In genomic region chr21:41669533-41669830, GRCh38 we compare ENCODE assay signal across 24 cellular contexts.
"Had no signal": no experiment of that assay in that cellular context is flagged by ENCODE, and none has a peak within 500 bp of the region (broad histone marks: within the 10 kb centered on the region; RNA-seq: fewer than 3 reads in every experiment).

No MANE protein-coding gene starts in this region.

- DNase-seq: activated CD4-positive, alpha-beta T cell treated with anti-CD3 and anti-CD28 coated beads, Interleukin-2, amount 10 ng/mL, durations not matched to agents 7 days and 5 days; activated T-cell treated with anti-CD3 and anti-CD28 coated beads, Interleukin-2, amount 50 U/mL, for 1 hour; brain microvascular endothelial cell; central memory CD4-positive, alpha-beta T cell; dermis blood vessel endothelial cell; effector CD8-positive, alpha-beta T cell; kidney; naive B cell; ovary; stimulated activated CD4-positive, alpha-beta T cell treated with anti-CD3 and anti-CD28 coated beads, Interleukin-2, amount 100 ng/mL, for 24 hours; stomach; transverse colon had no signal

- H3K27me3 Mint-ChIP-seq: activated CD4-positive, alpha-beta T cell treated with anti-CD3 and anti-CD28 coated beads, Interleukin-2, amount 10 ng/mL, durations not matched to agents 7 days and 5 days had no signal

- H3K27ac ChIP-seq: ascending aorta, brain microvascular endothelial cell, ovary, prostate gland, right atrium auricular region, stomach, suprapubic skin, transverse colon, vagina, VCaP had no signal

- H3K4me3 Mint-ChIP-seq: activated CD4-positive, alpha-beta T cell treated with anti-CD3 and anti-CD28 coated beads, Interleukin-2, amount 10 ng/mL, durations not matched to agents 7 days and 5 days; naive B cell; stimulated activated effector memory CD8-positive, alpha-beta T cell treated with anti-CD3 and anti-CD28 coated beads, Interleukin-12 subunit alpha, Interleukin-12 subunit beta, amount 100 ng/mL, for 72 hours; T-helper 2 cell treated with Interferon-gamma antibody and Interleukin-4, amounts not matched to agents 5 μg/mL and 100 μg/mL, for 36 hours had no signal

- H3K36me3 ChIP-seq: ascending aorta, brain microvascular endothelial cell, ovary, prostate gland, right atrium auricular region, stomach, suprapubic skin, transverse colon, vagina had no signal

- H3K27me3 ChIP-seq: ascending aorta, brain microvascular endothelial cell, ovary, right atrium auricular region, transverse colon, vagina had no signal

- H3K36me3 Mint-ChIP-seq: activated naive CD4-positive, alpha-beta T cell treated with anti-CD3 and anti-CD28 coated beads, Interleukin-2, amount 50 U/mL, for 72 hours; naive B cell had no signal

- H3K4me3 ChIP-seq: ascending aorta, lung, ovary, prostate gland, right atrium auricular region, skin epidermis, stomach, suprapubic skin, transverse colon, vagina had no signal

- H3K27ac Mint-ChIP-seq: activated naive CD4-positive, alpha-beta T cell treated with anti-CD3 and anti-CD28 coated beads, Interleukin-2, amount 50 U/mL, for 72 hours; naive B cell; stimulated activated effector memory CD8-positive, alpha-beta T cell treated with anti-CD3 and anti-CD28 coated beads, Interleukin-12 subunit alpha, Interleukin-12 subunit beta, amount 100 ng/mL, for 72 hours; T-helper 2 cell treated with Interferon-gamma antibody and Interleukin-4, amounts not matched to agents 5 μg/mL and 100 μg/mL, for 36 hours had no signal

- H3K9me3 ChIP-seq: ascending aorta, ovary, prostate gland, right atrium auricular region, stomach, suprapubic skin, transverse colon, vagina had no signal

- ATAC-seq: activated CD4-positive, CD25-positive, alpha-beta regulatory T cell treated with anti-CD3 and anti-CD28 coated beads, Interleukin-2, amount 50 U/mL, for 24 hours; activated naive CD4-positive, alpha-beta T cell treated with anti-CD3 and anti-CD28 coated beads, Interleukin-2, amount 50 U/mL, for 72 hours; stimulated activated effector memory CD8-positive, alpha-beta T cell treated with anti-CD3 and anti-CD28 coated beads, Interleukin-12 subunit alpha, Interleukin-12 subunit beta, amount 100 ng/mL, for 72 hours had no signal

- H3K4me1 Mint-ChIP-seq: naive B cell had no signal

- H3K9me3 Mint-ChIP-seq: activated CD4-positive, alpha-beta T cell treated with anti-CD3 and anti-CD28 coated beads, Interleukin-2, amount 10 ng/mL, durations not matched to agents 7 days and 5 days; activated naive CD4-positive, alpha-beta T cell treated with anti-CD3 and anti-CD28 coated beads, Interleukin-2, amount 50 U/mL, for 72 hours; naive B cell; stimulated activated effector memory CD8-positive, alpha-beta T cell treated with anti-CD3 and anti-CD28 coated beads, Interleukin-12 subunit alpha, Interleukin-12 subunit beta, amount 100 ng/mL, for 72 hours; T-helper 2 cell treated with Interferon-gamma antibody and Interleukin-4, amounts not matched to agents 5 μg/mL and 100 μg/mL, for 36 hours had no signal

- H3K4me1 ChIP-seq: right atrium auricular region had no signal
